In the genomic region with DNA sequence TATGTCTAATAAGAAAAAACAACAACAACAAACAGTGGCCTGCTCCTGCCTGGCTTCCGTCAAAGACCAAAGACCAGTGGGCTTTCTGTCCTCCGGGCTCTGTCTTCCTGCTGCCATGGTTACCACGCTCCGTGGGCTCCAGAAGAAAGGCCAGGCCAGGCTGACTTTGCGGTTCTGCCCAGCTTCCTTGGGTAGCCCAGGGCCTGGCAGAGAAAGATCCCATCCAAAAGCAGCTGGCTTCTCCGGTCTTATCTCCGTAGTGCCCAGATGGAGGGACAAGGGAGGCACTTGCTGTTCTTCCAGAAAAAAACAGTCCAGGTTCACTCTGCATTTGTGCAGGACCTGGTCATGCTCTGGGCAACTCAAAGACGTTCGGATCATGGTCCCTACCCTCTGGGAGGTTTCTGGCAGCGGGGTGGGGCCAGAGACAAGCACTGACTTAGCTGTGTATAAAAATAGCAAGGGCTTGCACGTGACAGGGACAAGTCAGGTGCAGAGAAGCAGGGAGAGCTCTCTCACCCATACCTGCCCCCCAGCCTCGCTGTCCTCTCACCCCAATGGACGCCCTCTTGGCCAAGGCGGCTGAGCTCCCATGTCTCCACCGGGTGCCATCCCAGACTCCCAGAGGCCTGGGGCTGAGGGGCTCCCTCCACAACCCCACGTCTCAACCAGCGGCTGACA, we compare ENCODE assay signal across 1 cellular context.
TF ChIP-seq lines count a peak whose summit lies in the region.

No MANE protein-coding gene starts in this region.

TF ChIP-seq in K562, 482 proteins besides CTCF, POLR2A, EP300 and RAD21 (continued from another document):
- TF ChIP-seq MEF2D (tag; conservative IDR thresholded peaks at IDR 0.05; ENCODE audit: low read depth) = peak; percentile 80
- peak; percentile 81 for TF ChIP-seq BHLHE40 (IDR thresholded peaks at IDR 0.05; ENCODE audit: low read length)
- TF ChIP-seq, protein P1, sequence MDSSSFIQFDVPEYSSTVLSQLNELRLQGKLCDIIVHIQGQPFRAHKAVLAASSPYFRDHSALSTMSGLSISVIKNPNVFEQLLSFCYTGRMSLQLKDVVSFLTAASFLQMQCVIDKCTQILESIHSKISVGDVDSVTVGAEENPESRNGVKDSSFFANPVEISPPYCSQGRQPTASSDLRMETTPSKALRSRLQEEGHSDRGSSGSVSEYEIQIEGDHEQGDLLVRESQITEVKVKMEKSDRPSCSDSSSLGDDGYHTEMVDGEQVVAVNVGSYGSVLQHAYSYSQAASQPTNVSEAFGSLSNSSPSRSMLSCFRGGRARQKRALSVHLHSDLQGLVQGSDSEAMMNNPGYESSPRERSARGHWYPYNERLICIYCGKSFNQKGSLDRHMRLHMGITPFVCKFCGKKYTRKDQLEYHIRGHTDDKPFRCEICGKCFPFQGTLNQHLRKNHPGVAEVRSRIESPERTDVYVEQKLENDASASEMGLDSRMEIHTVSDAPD (CRISPR knock-in tag; IDR thresholded peaks at IDR 0.05) = no peak
- TF ChIP-seq ZNF707 (CRISPR knock-in tag; conservative IDR thresholded peaks at IDR 0.05) = no peak
- TF ChIP-seq BRD9 (IDR thresholded peaks at IDR 0.05; ENCODE audit: low read depth, partially characterized antibody) = no peak
- no peak for TF ChIP-seq FOXA1 (IDR thresholded peaks at IDR 0.05; ENCODE audit: borderline replicate concordance)
